8 cellular contexts compared by ENCODE assay signal in the genomic region with DNA sequence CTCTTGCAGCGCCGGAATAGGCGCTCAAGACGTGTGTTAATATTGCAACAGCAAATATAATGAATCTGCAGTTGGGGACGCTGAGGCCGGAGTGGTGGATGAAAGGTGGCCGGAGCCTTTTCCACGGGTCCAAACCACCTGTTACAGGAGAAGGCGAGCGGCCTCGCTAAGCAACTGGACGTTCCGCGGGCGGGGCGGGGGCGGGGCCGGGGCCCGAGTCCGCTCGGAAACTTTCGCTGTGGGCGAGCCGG. TPM values are rescaled to one million over a fixed set of nuclear protein-coding genes. Genes with fewer than 3 reads are reported as not detected.
DNase-seq lines count a peak whose midpoint lies in the region; ATAC-seq and TF ChIP-seq lines count a peak whose summit lies in the region.

No MANE protein-coding gene starts in this region.

- intact Hi-C loops in left ventricle myocardium inferior (cut with micrococcal nuclease): no loop called here
- intact Hi-C loops in left ventricle myocardium superior (cut with micrococcal nuclease): no loop called here
- intact Hi-C loops in activated T-helper 2 cell treated with anti-CD3 and anti-CD28 coated beads, Interferon-gamma antibody, Interleukin-2, Interleukin-4, amounts not matched to agents 10 μg/mL and 5 μg/mL and 100 μg/mL, durations not matched to agents 14 hours and 24 hours and 36 hours (cut with micrococcal nuclease): loop anchor here (10.0 kb wide), 1 partner anchor 835 kb away; no protein-coding TSS in a partner anchor

- H3K27ac Mint-ChIP-seq in activated T-helper 2 cell treated with anti-CD3 and anti-CD28 coated beads, Interferon-gamma antibody, Interleukin-2, Interleukin-4, amounts not matched to agents 10 μg/mL and 5 μg/mL and 100 μg/mL, durations not matched to agents 14 hours and 24 hours and 36 hours: no peak overlapping the region
- peak overlapping the region; percentile 72 for H3K27ac Mint-ChIP-seq in type B pancreatic cell

- ATAC-seq in left ventricle myocardium superior: no peak

- peaks cover 50% of the 10 kb centered on the region for H3K4me1 ChIP-seq in left ventricle myocardium inferior

- peaks cover 37% of the 10 kb centered on the region for H3K27me3 Mint-ChIP-seq in activated T-helper 2 cell treated with anti-CD3 and anti-CD28 coated beads, Interferon-gamma antibody, Interleukin-2, Interleukin-4, amounts not matched to agents 10 μg/mL and 5 μg/mL and 100 μg/mL, durations not matched to agents 14 hours and 24 hours and 36 hours (ENCODE audit: low read depth)
- peaks cover 9% of the 10 kb centered on the region for H3K27me3 Mint-ChIP-seq in type B pancreatic cell

- no peaks in the 10 kb centered on the region for H3K9me3 ChIP-seq in left ventricle myocardium inferior (replicated peaks)

- no peaks in the 10 kb centered on the region for H3K36me3 ChIP-seq in left ventricle myocardium inferior
- H3K36me3 ChIP-seq in kidney epithelial cell (ENCODE audit: control insufficient read depth, insufficient read depth, low read length): no peaks in the 10 kb centered on the region

- peaks cover 17% of the 10 kb centered on the region for H3K4me1 Mint-ChIP-seq in activated T-helper 2 cell treated with anti-CD3 and anti-CD28 coated beads, Interferon-gamma antibody, Interleukin-2, Interleukin-4, amounts not matched to agents 10 μg/mL and 5 μg/mL and 100 μg/mL, durations not matched to agents 14 hours and 24 hours and 36 hours (ENCODE audit: low read depth)
- H3K4me1 Mint-ChIP-seq in type B pancreatic cell (ENCODE audit: unreplicated experiment): peaks cover 28% of the 10 kb centered on the region

- no peaks in the 10 kb centered on the region for H3K9me3 Mint-ChIP-seq in activated T-helper 2 cell treated with anti-CD3 and anti-CD28 coated beads, Interferon-gamma antibody, Interleukin-2, Interleukin-4, amounts not matched to agents 10 μg/mL and 5 μg/mL and 100 μg/mL, durations not matched to agents 14 hours and 24 hours and 36 hours
- no peaks in the 10 kb centered on the region for H3K9me3 Mint-ChIP-seq in type B pancreatic cell

- TF ChIP-seq CTCF in left ventricle myocardium inferior (IDR thresholded peaks at IDR 0.05; ENCODE audit: borderline replicate concordance) (no peak), kidney epithelial cell (IDR thresholded peaks at IDR 0.05; ENCODE audit: insufficient read depth, low read length, poor library complexity, severe bottlenecking) (no peak), type B pancreatic cell (conservative IDR thresholded peaks at IDR 0.05) (no peak)

- H3K27ac ChIP-seq in left ventricle myocardium inferior (replicated peaks): peak overlapping the region; percentile 92

- DNase-seq in left ventricle myocardium inferior (no peak), left ventricle myocardium superior (no peak), kidney epithelial cell (ENCODE audit: low read depth) (no peak), type B pancreatic cell (ENCODE audit: extremely low spot score, unreplicated experiment) (no peak), GM19240 (ENCODE audit: insufficient read length, low spot score) (no peak), RKO (ENCODE audit: low spot score) (no peak)
- DNase-seq in activated T-helper 2 cell treated with anti-CD3 and anti-CD28 coated beads, Interferon-gamma antibody, Interleukin-2, Interleukin-4, amounts not matched to agents 10 μg/mL and 5 μg/mL and 100 μg/mL, durations not matched to agents 14 hours and 24 hours and 36 hours (ENCODE audit: low spot score): no peak
- no peak for DNase-seq in activated CD8-positive, alpha-beta memory T cell treated with anti-CD3 and anti-CD28 coated beads, Interleukin-2, amount 50 U/mL, for 48 hours

- H3K4me3 ChIP-seq in left ventricle myocardium inferior: peak overlapping the region; percentile 98
- H3K4me3 ChIP-seq in kidney epithelial cell (ENCODE audit: low read depth, low read length): peak overlapping the region; percentile 13

- no peaks in the 10 kb centered on the region for H3K36me3 Mint-ChIP-seq in activated T-helper 2 cell treated with anti-CD3 and anti-CD28 coated beads, Interferon-gamma antibody, Interleukin-2, Interleukin-4, amounts not matched to agents 10 μg/mL and 5 μg/mL and 100 μg/mL, durations not matched to agents 14 hours and 24 hours and 36 hours (ENCODE audit: low read depth)
- H3K36me3 Mint-ChIP-seq in type B pancreatic cell: no peaks in the 10 kb centered on the region

- H3K4me3 Mint-ChIP-seq in activated T-helper 2 cell treated with anti-CD3 and anti-CD28 coated beads, Interferon-gamma antibody, Interleukin-2, Interleukin-4, amounts not matched to agents 10 μg/mL and 5 μg/mL and 100 μg/mL, durations not matched to agents 14 hours and 24 hours and 36 hours (ENCODE audit: low read depth): peak overlapping the region; percentile 77
- peak overlapping the region; percentile 88 for H3K4me3 Mint-ChIP-seq in type B pancreatic cell

- no peaks in the 10 kb centered on the region for H3K27me3 ChIP-seq in left ventricle myocardium inferior (ENCODE audit: low read depth)
- no peaks in the 10 kb centered on the region for H3K27me3 ChIP-seq in kidney epithelial cell (ENCODE audit: control insufficient read depth, insufficient read depth, low read length)

RNA-seq across cellular contexts. Expression of a gene that starts 0.3 kb away (rescaled TPM):
- total RNA-seq in left ventricle myocardium inferior (104 TPM), left ventricle myocardium superior (70.5 TPM), kidney epithelial cell (26.0 and 37.2 TPM in 2 replicates), type B pancreatic cell (ENCODE audit: low replicate concordance) (41.1 and 48.7 TPM in 2 replicates)
- 4.4 and 5.9 TPM in 2 replicates for total RNA-seq in activated T-helper 2 cell treated with anti-CD3 and anti-CD28 coated beads, Interferon-gamma antibody, Interleukin-2, Interleukin-4, amounts not matched to agents 10 μg/mL and 5 μg/mL and 100 μg/mL, durations not matched to agents 14 hours and 24 hours and 36 hours
